ENCODE assay signal across 2 cellular contexts in genomic region chr6:158226655-158227512, GRCh38.
TF ChIP-seq lines count a peak whose summit lies in the region.

No MANE protein-coding gene starts in this region.

TF ChIP-seq in IMR-90, 13 proteins besides CTCF, POLR2A, EP300 and RAD21:
- no peak for TF ChIP-seq MXI1 (IDR thresholded peaks at IDR 0.05; ENCODE audit: borderline replicate concordance, low read depth, low read length)
- TF ChIP-seq SMC3 (IDR thresholded peaks at IDR 0.05; ENCODE audit: low read depth, low read length) = no peak
- TF ChIP-seq MAFK (IDR thresholded peaks at IDR 0.05; ENCODE audit: low read depth, low read length) = no peak
- no peak for TF ChIP-seq BHLHE40 (IDR thresholded peaks at IDR 0.05; ENCODE audit: low read depth, low read length)
- no peak for TF ChIP-seq USF2 (IDR thresholded peaks at IDR 0.05; ENCODE audit: low read depth, low read length)
- TF ChIP-seq RCOR1 (IDR thresholded peaks at IDR 0.05; ENCODE audit: insufficient replicate concordance, low read length) = no peak
- no peak for TF ChIP-seq ELK1 (IDR thresholded peaks at IDR 0.05; ENCODE audit: borderline replicate concordance, low read depth, low read length)
- no peak for TF ChIP-seq MAZ (IDR thresholded peaks at IDR 0.05; ENCODE audit: borderline replicate concordance, low read depth, low read length)
- TF ChIP-seq FOS (IDR thresholded peaks at IDR 0.05; ENCODE audit: low read depth, low read length) = no peak
- TF ChIP-seq NFE2L2 (IDR thresholded peaks at IDR 0.05; ENCODE audit: low read depth, low read length) = no peak
- no peak for TF ChIP-seq RFX5 (IDR thresholded peaks at IDR 0.05; ENCODE audit: low read depth, low read length)
- no peak for TF ChIP-seq CHD1 (IDR thresholded peaks at IDR 0.05; ENCODE audit: low read depth, low read length)
- TF ChIP-seq CEBPB (IDR thresholded peaks at IDR 0.05; ENCODE audit: low read depth, low read length) = no peak

TF ChIP-seq in GM12878, 131 proteins besides CTCF, POLR2A, EP300 and RAD21:
- TF ChIP-seq ZZZ3 (IDR thresholded peaks at IDR 0.05; ENCODE audit: control insufficient read depth, insufficient read length, low read depth) (no peak), BMI1 (IDR thresholded peaks at IDR 0.05; ENCODE audit: borderline replicate concordance) (no peak), SMAD5 (IDR thresholded peaks at IDR 0.05; ENCODE audit: low read depth) (no peak), CBX5 (IDR thresholded peaks at IDR 0.05; ENCODE audit: low read depth) (no peak), TCF12 (IDR thresholded peaks at IDR 0.05; ENCODE audit: low read depth, low read length) (no peak), PKNOX1 (IDR thresholded peaks at IDR 0.05) (no peak), DPF2 (IDR thresholded peaks at IDR 0.05) (no peak), EZH2 (IDR thresholded peaks at IDR 0.05; ENCODE audit: borderline replicate concordance, control insufficient read depth, low read depth, low read length) (no peak), SMC3 (IDR thresholded peaks at IDR 0.05; ENCODE audit: borderline replicate concordance, low read length) (no peak), CHD2 (IDR thresholded peaks at IDR 0.05; ENCODE audit: borderline replicate concordance, low read depth, low read length) (no peak), SMAD1 (IDR thresholded peaks at IDR 0.05; ENCODE audit: low read depth, partially characterized antibody) (no peak), BRCA1 (IDR thresholded peaks at IDR 0.05; ENCODE audit: low read depth, low read length) (no peak), ZNF24 (IDR thresholded peaks at IDR 0.05) (no peak), ZBED1 (IDR thresholded peaks at IDR 0.05; ENCODE audit: borderline replicate concordance) (no peak), TBL1XR1 (IDR thresholded peaks at IDR 0.05; ENCODE audit: low read depth, low read length) (no peak), RAD51 (IDR thresholded peaks at IDR 0.05) (no peak), BCLAF1 (IDR thresholded peaks at IDR 0.05) (no peak), SPI1 (IDR thresholded peaks at IDR 0.05; ENCODE audit: borderline replicate concordance, insufficient read depth, low read depth, low read length) (no peak)
